22 cellular contexts compared by ENCODE assay signal in the genomic region with DNA sequence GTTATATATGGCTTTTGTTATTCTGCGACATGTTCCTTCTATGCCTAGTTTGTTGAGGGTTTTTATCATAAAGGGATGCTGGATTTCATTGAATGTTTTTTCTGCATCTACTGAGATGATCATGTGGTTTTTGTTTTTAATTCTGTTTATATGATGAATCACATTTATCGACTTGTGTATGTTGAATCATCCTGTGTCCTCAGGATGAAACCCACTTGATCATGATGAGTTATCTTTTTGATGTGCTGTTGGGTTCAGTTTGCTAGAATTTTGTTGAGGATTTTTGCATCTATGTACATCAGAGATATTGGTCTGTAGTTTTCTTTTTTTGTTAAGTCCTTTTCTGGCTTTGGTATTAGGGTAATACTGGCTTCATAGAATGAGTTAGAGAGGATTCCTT.
DNase-seq lines count a peak whose midpoint lies in the region; ATAC-seq and TF ChIP-seq lines count a peak whose summit lies in the region.
"Had no signal": no experiment of that assay in that cellular context is flagged by ENCODE, and none has a peak within 500 bp of the region (broad histone marks: within the 10 kb centered on the region; RNA-seq: fewer than 3 reads in every experiment).

No MANE protein-coding gene starts in this region.

- H3K4me1 Mint-ChIP-seq in activated T-helper 2 cell treated with anti-CD3 and anti-CD28 coated beads, Interferon-gamma antibody, Interleukin-2, Interleukin-4, amounts not matched to agents 10 μg/mL and 5 μg/mL and 100 μg/mL, durations not matched to agents 14 hours and 24 hours and 36 hours (ENCODE audit: low read depth), result no peaks in the 10 kb centered on the region

- peaks cover 49% of the 10 kb centered on the region for H3K4me1 ChIP-seq in ACC112 (ENCODE audit: control insufficient read depth, insufficient read depth, low read length, unreplicated experiment)
- H3K4me1 ChIP-seq: adrenal gland had no signal

- intact Hi-C loops in activated T-helper 2 cell treated with anti-CD3 and anti-CD28 coated beads, Interferon-gamma antibody, Interleukin-2, Interleukin-4, amounts not matched to agents 10 μg/mL and 5 μg/mL and 100 μg/mL, durations not matched to agents 14 hours and 24 hours and 36 hours (cut with micrococcal nuclease), result no loop called here

- peak; percentile 9 for DNase-seq in H4 (ENCODE audit: low spot score)
- peak; percentile 20 for DNase-seq in amniotic epithelial cell (ENCODE audit: low read depth)
- peak; percentile 68 to 78 for DNase-seq in foreskin fibroblast
- no peak for DNase-seq in activated T-helper 2 cell treated with anti-CD3 and anti-CD28 coated beads, Interferon-gamma antibody, Interleukin-2, Interleukin-4, amounts not matched to agents 10 μg/mL and 5 μg/mL and 100 μg/mL, durations not matched to agents 14 hours and 24 hours and 36 hours (ENCODE audit: low spot score)
- no peak for DNase-seq in stimulated activated CD4-positive, alpha-beta T cell treated with anti-CD3 and anti-CD28 coated beads, Interleukin-4, amount 100 ng/mL, for 4 hours
- DNase-seq: activated CD4-positive, alpha-beta T cell treated with anti-CD3 and anti-CD28 coated beads for 4 hours; activated CD8-positive, alpha-beta memory T cell treated with anti-CD3 and anti-CD28 coated beads for 24 hours; activated naive CD4-positive, alpha-beta T cell; activated T-cell treated with anti-CD3 and anti-CD28 coated beads, Interleukin-2, amount 50 U/mL, for 1 hour; adrenal gland; C1 segment of cervical spinal cord; naive thymus-derived CD8-positive, alpha-beta T cell; NCI-H526 treated with DMSO at 0.1 percent for 48 hours; ovary; right cardiac atrium; stimulated activated naive CD4-positive, alpha-beta T cell treated with Interleukin-2 at 50 U/mL for 16 hours had no signal

- no peaks in the 10 kb centered on the region for H3K36me3 ChIP-seq in ACC112 (ENCODE audit: insufficient read depth, low read length)
- H3K36me3 ChIP-seq: adrenal gland, ovary had no signal

- no peak overlapping the region for H3K27ac Mint-ChIP-seq in activated T-helper 2 cell treated with anti-CD3 and anti-CD28 coated beads, Interferon-gamma antibody, Interleukin-2, Interleukin-4, amounts not matched to agents 10 μg/mL and 5 μg/mL and 100 μg/mL, durations not matched to agents 14 hours and 24 hours and 36 hours
- H3K27ac Mint-ChIP-seq: dendritic cell treated with granulocyte-macrophage colony-stimulating factor and Interleukin-4, amounts not matched to agents 40 ng/mL and 50 ng/mL, for 4 days; naive thymus-derived CD8-positive, alpha-beta T cell; T-helper 1 cell treated with Interleukin-12 subunit alpha and Interleukin-12 subunit beta and Interleukin-4 antibody, amounts not matched to agents 30 μg/mL and 1 μg/mL, for 36 hours had no signal

- H3K27ac ChIP-seq in ACC112 (ENCODE audit: low read depth, low read length), result peak overlapping the region; percentile 96
- H3K27ac ChIP-seq: adrenal gland, KMS-11, ovary had no signal

- no peak overlapping the region for H2AFZ ChIP-seq in ACC112 (ENCODE audit: low read length, unreplicated experiment)

- no peak overlapping the region for H3K4me3 Mint-ChIP-seq in activated T-helper 2 cell treated with anti-CD3 and anti-CD28 coated beads, Interferon-gamma antibody, Interleukin-2, Interleukin-4, amounts not matched to agents 10 μg/mL and 5 μg/mL and 100 μg/mL, durations not matched to agents 14 hours and 24 hours and 36 hours (ENCODE audit: low read depth)
- H3K4me3 Mint-ChIP-seq: dendritic cell treated with granulocyte-macrophage colony-stimulating factor and Interleukin-4, amounts not matched to agents 40 ng/mL and 50 ng/mL, for 4 days; naive thymus-derived CD8-positive, alpha-beta T cell; T-helper 1 cell treated with Interleukin-12 subunit alpha and Interleukin-12 subunit beta and Interleukin-4 antibody, amounts not matched to agents 30 μg/mL and 1 μg/mL, for 36 hours had no signal

- no peaks in the 10 kb centered on the region for H3K79me2 ChIP-seq in ACC112 (ENCODE audit: control insufficient read depth, insufficient read depth, low read length, unreplicated experiment)

- ATAC-seq in HG02571 (IDR thresholded peaks at IDR 0.05; ENCODE audit: unreplicated experiment) (no peak), HG03460 (IDR thresholded peaks at IDR 0.05; ENCODE audit: unreplicated experiment) (no peak)
- ATAC-seq: naive thymus-derived CD8-positive, alpha-beta T cell; right cardiac atrium had no signal

- no peak for TF ChIP-seq CTCF in foreskin fibroblast (IDR thresholded peaks at IDR 0.05; ENCODE audit: low read depth, low read length)

- H3K27me3 Mint-ChIP-seq in activated T-helper 2 cell treated with anti-CD3 and anti-CD28 coated beads, Interferon-gamma antibody, Interleukin-2, Interleukin-4, amounts not matched to agents 10 μg/mL and 5 μg/mL and 100 μg/mL, durations not matched to agents 14 hours and 24 hours and 36 hours (ENCODE audit: low read depth), result no peaks in the 10 kb centered on the region

- no peaks in the 10 kb centered on the region for H3K9me3 Mint-ChIP-seq in activated T-helper 2 cell treated with anti-CD3 and anti-CD28 coated beads, Interferon-gamma antibody, Interleukin-2, Interleukin-4, amounts not matched to agents 10 μg/mL and 5 μg/mL and 100 μg/mL, durations not matched to agents 14 hours and 24 hours and 36 hours
- H3K9me3 Mint-ChIP-seq: dendritic cell treated with granulocyte-macrophage colony-stimulating factor and Interleukin-4, amounts not matched to agents 40 ng/mL and 50 ng/mL, for 4 days had no signal

- H3K27me3 ChIP-seq in ACC112 (ENCODE audit: insufficient read depth, low read length), result no peaks in the 10 kb centered on the region
- H3K27me3 ChIP-seq: adrenal gland, ovary had no signal

- H3K4me3 ChIP-seq in ACC112 (ENCODE audit: low read depth, low read length) (peak overlapping the region; percentile 65), foreskin fibroblast (ENCODE audit: low read depth in 1 of 2, low read length in 2 of 2) (no peak overlapping the region)
- H3K4me3 ChIP-seq: adrenal gland, ovary had no signal

- no peaks in the 10 kb centered on the region for H3K36me3 Mint-ChIP-seq in activated T-helper 2 cell treated with anti-CD3 and anti-CD28 coated beads, Interferon-gamma antibody, Interleukin-2, Interleukin-4, amounts not matched to agents 10 μg/mL and 5 μg/mL and 100 μg/mL, durations not matched to agents 14 hours and 24 hours and 36 hours (ENCODE audit: low read depth)

Comparison
In these comparisons a context has a peak if more than half of its experiments do, and no peak if none do; other contexts are left out.
1. DNase-seq: peak in H4 (single experiment), amniotic epithelial cell (single experiment) and foreskin fibroblast (2 of 2); none in activated T-helper 2 cell treated with anti-CD3 and anti-CD28 coated beads, Interferon-gamma antibody, Interleukin-2, Interleukin-4, amounts not matched to agents 10 μg/mL and 5 μg/mL and 100 μg/mL, durations not matched to agents 14 hours and 24 hours and 36 hours (single experiment) and stimulated activated CD4-positive, alpha-beta T cell treated with anti-CD3 and anti-CD28 coated beads, Interleukin-4, amount 100 ng/mL, for 4 hours (0 of 2).